Comparison of ENCODE assay signal across 1 cellular context in the genomic region with DNA sequence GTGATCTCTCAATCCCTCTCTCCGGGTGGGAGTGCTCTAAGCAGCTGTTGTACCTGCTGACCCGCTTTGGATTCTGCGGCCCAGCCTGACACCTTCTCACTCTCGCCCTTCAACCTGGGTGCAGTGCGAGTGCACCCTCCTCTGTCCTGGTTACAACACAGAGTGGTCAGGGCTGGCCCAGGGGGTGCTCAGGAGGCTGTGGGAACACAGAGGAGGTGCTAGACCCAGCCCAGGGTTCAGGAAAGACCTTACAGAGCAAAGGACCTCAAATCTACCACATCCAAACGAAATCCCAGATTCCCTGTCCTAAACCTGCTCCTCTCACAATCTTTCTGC.
A peak's percentile ranks its signal among the peaks of the same experiment; 100 is the strongest.
TF ChIP-seq lines count a peak whose summit lies in the region.

No MANE protein-coding gene starts in this region.

TF ChIP-seq in GM12878, 131 proteins besides CTCF, POLR2A, EP300 and RAD21:
- no peak for TF ChIP-seq IKZF1 (conservative IDR thresholded peaks at IDR 0.05)
- no peak for TF ChIP-seq FOXM1 (IDR thresholded peaks at IDR 0.05; ENCODE audit: low read depth, low read length)
- no peak for TF ChIP-seq PAX5 (IDR thresholded peaks at IDR 0.05; ENCODE audit: borderline replicate concordance, low read depth, low read length)
- TF ChIP-seq SUPT20H (IDR thresholded peaks at IDR 0.05; ENCODE audit: borderline replicate concordance, control insufficient read depth, low read depth, low read length), result no peak
- TF ChIP-seq ZNF622 (IDR thresholded peaks at IDR 0.05), result 0 out of 2 replicates have a peak, but pooled peaks have one; percentile 6
- no peak for TF ChIP-seq BACH1 (IDR thresholded peaks at IDR 0.05; ENCODE audit: borderline replicate concordance)
- no peak for TF ChIP-seq ZNF24 (IDR thresholded peaks at IDR 0.05)
- no peak for TF ChIP-seq POLR2AphosphoS5 (IDR thresholded peaks at IDR 0.05; ENCODE audit: low read length)
- TF ChIP-seq, protein P1, sequence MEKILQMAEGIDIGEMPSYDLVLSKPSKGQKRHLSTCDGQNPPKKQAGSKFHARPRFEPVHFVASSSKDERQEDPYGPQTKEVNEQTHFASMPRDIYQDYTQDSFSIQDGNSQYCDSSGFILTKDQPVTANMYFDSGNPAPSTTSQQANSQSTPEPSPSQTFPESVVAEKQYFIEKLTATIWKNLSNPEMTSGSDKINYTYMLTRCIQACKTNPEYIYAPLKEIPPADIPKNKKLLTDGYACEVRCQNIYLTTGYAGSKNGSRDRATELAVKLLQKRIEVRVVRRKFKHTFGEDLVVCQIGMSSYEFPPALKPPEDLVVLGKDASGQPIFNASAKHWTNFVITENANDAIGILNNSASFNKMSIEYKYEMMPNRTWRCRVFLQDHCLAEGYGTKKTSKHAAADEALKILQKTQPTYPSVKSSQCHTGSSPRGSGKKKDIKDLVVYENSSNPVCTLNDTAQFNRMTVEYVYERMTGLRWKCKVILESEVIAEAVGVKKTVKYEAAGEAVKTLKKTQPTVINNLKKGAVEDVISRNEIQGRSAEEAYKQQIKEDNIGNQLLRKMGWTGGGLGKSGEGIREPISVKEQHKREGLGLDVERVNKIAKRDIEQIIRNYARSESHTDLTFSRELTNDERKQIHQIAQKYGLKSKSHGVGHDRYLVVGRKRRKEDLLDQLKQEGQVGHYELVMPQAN (conservative IDR thresholded peaks at IDR 0.05), result no peak
